16 cellular contexts compared by ENCODE assay signal in genomic region chr14:101458536-101459391, GRCh38.
A peak's percentile ranks its signal among the peaks of the same experiment; 100 is the strongest.
DNase-seq lines count a peak whose midpoint lies in the region; ATAC-seq and TF ChIP-seq lines count a peak whose summit lies in the region.
"Had no signal": no experiment of that assay in that cellular context is flagged by ENCODE, and none has a peak within 500 bp of the region (broad histone marks: within the 10 kb centered on the region; RNA-seq: fewer than 3 reads in every experiment).

No MANE protein-coding gene starts in this region.

- H3K27ac ChIP-seq in GM23338 (ENCODE audit: low read depth) (no peak overlapping the region), Peyer's patch (no peak overlapping the region)
- H3K27ac ChIP-seq in CD8-positive, alpha-beta memory T cell (ENCODE audit: low read depth, low read length): no peak overlapping the region
- H3K27ac ChIP-seq: epithelial cell of prostate, sigmoid colon had no signal

- H3K9me2 ChIP-seq in GM23338 (ENCODE audit: insufficient read depth): no peaks in the 10 kb centered on the region

- CTCF ChIA-PET in CD8-positive, alpha-beta memory T cell (lab: Charles Lee): no interaction called here

- H3K9me3 ChIP-seq in Peyer's patch: no peaks in the 10 kb centered on the region
- H3K9me3 ChIP-seq in CD8-positive, alpha-beta memory T cell (ENCODE audit: low read length): no peaks in the 10 kb centered on the region
- H3K9me3 ChIP-seq: sigmoid colon had no signal

- peak overlapping the region; percentile 88; the same call in 1 of the 2 replicates for H2AFZ ChIP-seq in GM23338

- POLR2A ChIA-PET in CD8-positive, alpha-beta memory T cell (lab: Charles Lee): no interaction called here

- no peak for TF ChIP-seq POLR2A in Peyer's patch (IDR thresholded peaks at IDR 0.05)

- no peaks in the 10 kb centered on the region for H3K36me3 ChIP-seq in GM23338 (ENCODE audit: insufficient read depth)
- H3K36me3 ChIP-seq in Peyer's patch: no peaks in the 10 kb centered on the region
- H3K36me3 ChIP-seq in CD8-positive, alpha-beta memory T cell (ENCODE audit: insufficient read depth, low read length): no peaks in the 10 kb centered on the region
- H3K36me3 ChIP-seq: sigmoid colon had no signal

- H3K4me2 ChIP-seq in GM23338: peak overlapping the region; percentile 79

- H3K4me3 Mint-ChIP-seq in GM23338 (peak overlapping the region; percentile 65), progenitor cell of endocrine pancreas (ENCODE audit: low read depth) (peak overlapping the region; percentile 59)
- H3K4me3 Mint-ChIP-seq in activated T-cell treated with anti-CD3 and anti-CD28 coated beads, Interleukin-2, amount 50 U/mL, for 72 hours: peak overlapping the region in 1 of 2 donors; percentile 63
- H3K4me3 Mint-ChIP-seq in CD8-positive, alpha-beta memory T cell: no peak overlapping the region

- H3K27me3 Mint-ChIP-seq in GM23338 (ENCODE audit: insufficient read depth, low read depth, poor library complexity) (peaks cover 54% of the 10 kb centered on the region), progenitor cell of endocrine pancreas (peaks cover 58% of the 10 kb centered on the region)
- H3K27me3 Mint-ChIP-seq in activated T-cell treated with anti-CD3 and anti-CD28 coated beads, Interleukin-2, amount 50 U/mL, for 72 hours (ENCODE audit: low read depth): peaks cover 54% of the 10 kb centered on the region
- peaks cover 47 to 55% of the 10 kb centered on the region in 2 donors for H3K27me3 Mint-ChIP-seq in CD8-positive, alpha-beta memory T cell

- H3K4me3 ChIP-seq in GM23338: peak overlapping the region; percentile 56
- H3K4me3 ChIP-seq in Peyer's patch: peak overlapping the region in 3 of 4 donors; percentile 19 to 27 (median 21)
- no peak overlapping the region for H3K4me3 ChIP-seq in CD8-positive, alpha-beta memory T cell (ENCODE audit: low read length)

- no peaks in the 10 kb centered on the region for H3K9me3 Mint-ChIP-seq in GM23338
- H3K9me3 Mint-ChIP-seq in progenitor cell of endocrine pancreas (ENCODE audit: low read depth): peaks cover 5% of the 10 kb centered on the region
- H3K9me3 Mint-ChIP-seq in activated T-cell treated with anti-CD3 and anti-CD28 coated beads, Interleukin-2, amount 50 U/mL, for 72 hours: no peaks in the 10 kb centered on the region
- peaks cover 0 to 2% (median 0%) of the 10 kb centered on the region in 5 donors for H3K9me3 Mint-ChIP-seq in CD8-positive, alpha-beta memory T cell

- ATAC-seq in GM23338: peak; percentile 44
- ATAC-seq in GM21360 (IDR thresholded peaks at IDR 0.05; ENCODE audit: unreplicated experiment): no peak
- no peak for ATAC-seq in activated T-cell treated with anti-CD3 and anti-CD28 coated beads, Interleukin-2, amount 50 U/mL, for 72 hours (replicated peaks in 1 of 2)
- ATAC-seq: HCT116 had no signal

- no peaks in the 10 kb centered on the region for H3K79me2 ChIP-seq in GM23338 (replicated peaks; ENCODE audit: insufficient read depth)

- H4K20me1 ChIP-seq in GM23338 (replicated peaks; ENCODE audit: insufficient read depth): no peaks in the 10 kb centered on the region

- peaks cover 14% of the 10 kb centered on the region for H3K4me1 Mint-ChIP-seq in GM23338
- H3K4me1 Mint-ChIP-seq in progenitor cell of endocrine pancreas (ENCODE audit: low read depth): peaks cover 14% of the 10 kb centered on the region
- peaks cover 4% of the 10 kb centered on the region for H3K4me1 Mint-ChIP-seq in activated T-cell treated with anti-CD3 and anti-CD28 coated beads, Interleukin-2, amount 50 U/mL, for 72 hours (ENCODE audit: low read depth)
- peaks cover 3 to 9% (median 9%) of the 10 kb centered on the region in 3 donors for H3K4me1 Mint-ChIP-seq in CD8-positive, alpha-beta memory T cell

- peaks cover 9% of the 10 kb centered on the region for H3K4me1 ChIP-seq in GM23338 (ENCODE audit: insufficient read depth)
- peaks cover 0 to 16% (median 0%) of the 10 kb centered on the region in 4 donors for H3K4me1 ChIP-seq in Peyer's patch
- H3K4me1 ChIP-seq in CD8-positive, alpha-beta memory T cell (ENCODE audit: insufficient read depth, low read length): no peaks in the 10 kb centered on the region

- H3K27me3 ChIP-seq in GM23338 (ENCODE audit: insufficient read depth) (peaks cover 75% of the 10 kb centered on the region), Peyer's patch (peaks cover 0 to 24% of the 10 kb centered on the region in 2 donors)
- peaks cover 11% of the 10 kb centered on the region for H3K27me3 ChIP-seq in CD8-positive, alpha-beta memory T cell (ENCODE audit: insufficient read depth, low read length, poor library complexity, severe bottlenecking)

- no peaks in the 10 kb centered on the region for H3F3A ChIP-seq in GM23338 (replicated peaks; ENCODE audit: low read depth)

- H3K36me3 Mint-ChIP-seq in GM23338 (ENCODE audit: low read depth) (no peaks in the 10 kb centered on the region), progenitor cell of endocrine pancreas (ENCODE audit: insufficient read depth) (no peaks in the 10 kb centered on the region)
- no peaks in the 10 kb centered on the region for H3K36me3 Mint-ChIP-seq in activated T-cell treated with anti-CD3 and anti-CD28 coated beads, Interleukin-2, amount 50 U/mL, for 72 hours (ENCODE audit: insufficient read depth in 2 of 2)
- no peaks in the 10 kb centered on the region for H3K36me3 Mint-ChIP-seq in CD8-positive, alpha-beta memory T cell

- TF ChIP-seq CTCF in GM23338 (conservative IDR thresholded peaks at IDR 0.05; ENCODE audit: low read depth in 2 of 2) (no peak), Peyer's patch (IDR thresholded peaks at IDR 0.05) (no peak), progenitor cell of endocrine pancreas (IDR thresholded peaks at IDR 0.05; ENCODE audit: unreplicated experiment) (no peak)

- H3K27ac Mint-ChIP-seq in GM23338 (no peak overlapping the region), progenitor cell of endocrine pancreas (no peak overlapping the region)
- H3K27ac Mint-ChIP-seq in activated T-cell treated with anti-CD3 and anti-CD28 coated beads, Interleukin-2, amount 50 U/mL, for 72 hours: no peak overlapping the region
- no peak overlapping the region for H3K27ac Mint-ChIP-seq in CD8-positive, alpha-beta memory T cell

- peak; percentile 65 for DNase-seq in GM23338 (ENCODE audit: low spot score)
- DNase-seq in Peyer's patch: peak in 2 of 3 donors; percentile 29 to 38
- DNase-seq in iPS-NIHi11 (ENCODE audit: low spot score): peak; percentile 56
- DNase-seq in progenitor cell of endocrine pancreas (ENCODE audit: low spot score, unreplicated experiment): peak; percentile 19
- no peak for DNase-seq in activated T-cell treated with anti-CD3 and anti-CD28 coated beads, Interleukin-2, amount 50 U/mL, for 72 hours
- no peak for DNase-seq in amygdala (lab: John Stamatoyannopoulos, UW)
- no peak for DNase-seq in CD8-positive, alpha-beta memory T cell
- DNase-seq: activated naive CD4-positive, alpha-beta T cell treated with Interleukin-2 at 50 U/mL for 16 hours; central memory CD4-positive, alpha-beta T cell; GF-D8; NCI-H1436 treated with DMSO at 0.1 percent for 48 hours; sigmoid colon; stimulated activated naive CD4-positive, alpha-beta T cell treated with Interleukin-2 at 50 U/mL for 16 hours had no signal

TF ChIP-seq in GM23338, 12 proteins besides CTCF, POLR2A, EP300 and RAD21 (continues in another document):
- TF ChIP-seq EZH2 (IDR thresholded peaks at IDR 0.05; ENCODE audit: low read depth, unreplicated experiment): peak; percentile 86

Comparison
In these comparisons a context has a peak if more than half of its experiments do, and no peak if none do; other contexts are left out.
1. DNase-seq: peak in GM23338 (single experiment), Peyer's patch (2 of 3), iPS-NIHi11 (single experiment) and progenitor cell of endocrine pancreas (single experiment); none in activated T-cell treated with anti-CD3 and anti-CD28 coated beads, Interleukin-2, amount 50 U/mL, for 72 hours (0 of 2), amygdala (0 of 56) and CD8-positive, alpha-beta memory T cell (0 of 5).
2. H3K4me3 Mint-ChIP-seq: peak in GM23338 (single experiment) and progenitor cell of endocrine pancreas (single experiment); none in CD8-positive, alpha-beta memory T cell (0 of 7).